8 cellular contexts compared by ENCODE assay signal in genomic region chr15:64354683-64355558, GRCh38. TPM values are rescaled to one million over a fixed set of nuclear protein-coding genes. Genes with fewer than 3 reads are reported as not detected.
DNase-seq lines count a peak whose midpoint lies in the region; ATAC-seq, FAIRE-seq and TF ChIP-seq lines count a peak whose summit lies in the region.

No MANE protein-coding gene starts in this region.

- H3K9me3 ChIP-seq in cardiac muscle cell (ENCODE audit: low read depth), result no peaks in the 10 kb centered on the region
- H3K9me3 ChIP-seq in OCI-LY1 (ENCODE audit: low read length), result no peaks in the 10 kb centered on the region
- H3K9me3 ChIP-seq in mesodermal cell (ENCODE audit: control insufficient read depth, low read length), result no peaks in the 10 kb centered on the region

- H3K4me1 ChIP-seq in cardiac muscle cell (ENCODE audit: low read depth) (peaks cover 9% of the 10 kb centered on the region), OCI-LY1 (ENCODE audit: insufficient read depth, low read length, severe bottlenecking) (peaks cover 20% of the 10 kb centered on the region), mesodermal cell (ENCODE audit: control insufficient read depth, insufficient read depth, low read length, poor library complexity, severe bottlenecking) (no peaks in the 10 kb centered on the region)

- TF ChIP-seq POLR2A in H54 (IDR thresholded peaks at IDR 0.05; ENCODE audit: low read depth, low read length), result no peak

- H3K4me3 ChIP-seq in cardiac muscle cell (peak overlapping the region; percentile 85), OCI-LY1 (ENCODE audit: low read depth, low read length, poor library complexity, severe bottlenecking) (peak overlapping the region; percentile 93), mesodermal cell (ENCODE audit: extremely low read depth, insufficient read depth, low read length, poor library complexity, severe bottlenecking) (peak overlapping the region; percentile 83)

- peak overlapping the region; percentile 82 for H3K27ac ChIP-seq in cardiac muscle cell
- H3K27ac ChIP-seq in OCI-LY1 (ENCODE audit: low read depth, low read length, poor library complexity, severe bottlenecking), result peak overlapping the region; percentile 33
- no peak overlapping the region for H3K27ac ChIP-seq in mesodermal cell (ENCODE audit: low read depth, low read length, severe bottlenecking)

- H3K27me3 ChIP-seq in cardiac muscle cell (no peaks in the 10 kb centered on the region), OCI-LY1 (ENCODE audit: insufficient read depth, low read length) (no peaks in the 10 kb centered on the region)

- H3K36me3 ChIP-seq in cardiac muscle cell, result no peaks in the 10 kb centered on the region
- no peaks in the 10 kb centered on the region for H3K36me3 ChIP-seq in OCI-LY1 (ENCODE audit: insufficient read depth, low read length)
- peaks cover 8% of the 10 kb centered on the region for H3K36me3 ChIP-seq in mesodermal cell (ENCODE audit: control insufficient read depth, insufficient read depth, low read length)

- DNase-seq in cardiac muscle cell (ENCODE audit: low read depth in 1 of 2, low spot score in 1 of 2), result no peak
- DNase-seq in Right ventricle myocardium inferior (ENCODE audit: missing footprints), result no peak
- DNase-seq in central memory CD4-positive, alpha-beta T cell, result peak; percentile 4
- no peak for DNase-seq in H54 (ENCODE audit: insufficient read length, low spot score)
- no peak for DNase-seq in NCI-H146 (lab: John Stamatoyannopoulos, UW)

- TF ChIP-seq CTCF in cardiac muscle cell (IDR thresholded peaks at IDR 0.05; ENCODE audit: low read depth, low read length) (no peak), OCI-LY1 (IDR thresholded peaks at IDR 0.05; ENCODE audit: low read length) (no peak)

- H4K20me1 ChIP-seq in OCI-LY1 (ENCODE audit: insufficient read depth, low read length), result no peaks in the 10 kb centered on the region

- H3K4me2 ChIP-seq in OCI-LY1 (ENCODE audit: low read length), result peak overlapping the region; percentile 94

- FAIRE-seq in H54 (lab: Jason Lieb, UNC), result no peak

- WGBS in mesodermal cell (ENCODE audit: insufficient coverage in 2 of 2), 2 experiments, result 50 to 89% methylated on average over 1 to 2 of the region's 14 CpGs

- H3K9me2 ChIP-seq in OCI-LY1 (ENCODE audit: low read depth, low read length), result no peaks in the 10 kb centered on the region

- ATAC-seq in Right ventricle myocardium inferior (no peak), GM21526 (IDR thresholded peaks at IDR 0.05; ENCODE audit: low FRiP score, unreplicated experiment) (no peak)

- H3K9ac ChIP-seq in OCI-LY1 (ENCODE audit: low read length), result peak overlapping the region; percentile 79

- no peak overlapping the region for H2AFZ ChIP-seq in OCI-LY1 (ENCODE audit: low read length)

- peaks cover 33% of the 10 kb centered on the region for H3K79me2 ChIP-seq in OCI-LY1 (ENCODE audit: insufficient read depth, low read length)

- 0 out of 2 replicates have a peak, but pooled peaks cover 5% of the 10 kb centered on the region for H3F3A ChIP-seq in OCI-LY1 (ENCODE audit: insufficient read depth, low read length)

- intact Hi-C loops in Right ventricle myocardium inferior (cut with DNase I), result loop anchor here (10.0 kb wide), 1 partner anchor 190 kb away; the partner anchor contains the start of gene PPIB

RNA-seq across cellular contexts. Expression of gene CSNK1G1, which starts 1.1 kb away (rescaled TPM):
- total RNA-seq in cardiac muscle cell, result 13.7 and 18.0 TPM in 2 replicates
- 8.7 and 9.8 TPM in 2 replicates for polyA plus RNA-seq in cardiac muscle cell
- total RNA-seq in Right ventricle myocardium inferior, result 5.5 TPM
- polyA plus RNA-seq in mesodermal cell (2013, experiment 1 of 2), result 13.5 TPM
- polyA plus RNA-seq in mesodermal cell (2013, experiment 2 of 2), result 12.8 TPM

RNA-seq across cellular contexts. Expression of gene PCLAF, which starts 26.3 kb away (rescaled TPM):
- 4.7 and 7.5 TPM in 2 replicates for total RNA-seq in cardiac muscle cell
- polyA plus RNA-seq in cardiac muscle cell, result 59.9 and 73.5 TPM in 2 replicates
- 1.1 TPM for total RNA-seq in Right ventricle myocardium inferior
- 116 TPM for polyA plus RNA-seq in mesodermal cell (2013, experiment 1 of 2)
- polyA plus RNA-seq in mesodermal cell (2013, experiment 2 of 2), result 140 TPM

RNA-seq across cellular contexts. Expression of gene TRIP4, which starts 32.7 kb away (rescaled TPM):
- total RNA-seq in cardiac muscle cell, result 7.8 and 14.3 TPM in 2 replicates
- polyA plus RNA-seq in cardiac muscle cell, result 35.3 TPM in 2 replicates
- 13.1 TPM for total RNA-seq in Right ventricle myocardium inferior
- 29.0 TPM for polyA plus RNA-seq in mesodermal cell (2013, experiment 1 of 2)
- 26.8 TPM for polyA plus RNA-seq in mesodermal cell (2013, experiment 2 of 2)
